1 cellular context compared by ENCODE assay signal in genomic region chr16:2028146-2028545, GRCh38.
TF ChIP-seq lines count a peak whose summit lies in the region.

No MANE protein-coding gene starts in this region.

TF ChIP-seq in SK-N-SH treated with all-trans-retinoic acid at 6 μM for 48 hours, 23 proteins besides CTCF, POLR2A, EP300 and RAD21 (continued from another document):
- TF ChIP-seq, protein P1, sequence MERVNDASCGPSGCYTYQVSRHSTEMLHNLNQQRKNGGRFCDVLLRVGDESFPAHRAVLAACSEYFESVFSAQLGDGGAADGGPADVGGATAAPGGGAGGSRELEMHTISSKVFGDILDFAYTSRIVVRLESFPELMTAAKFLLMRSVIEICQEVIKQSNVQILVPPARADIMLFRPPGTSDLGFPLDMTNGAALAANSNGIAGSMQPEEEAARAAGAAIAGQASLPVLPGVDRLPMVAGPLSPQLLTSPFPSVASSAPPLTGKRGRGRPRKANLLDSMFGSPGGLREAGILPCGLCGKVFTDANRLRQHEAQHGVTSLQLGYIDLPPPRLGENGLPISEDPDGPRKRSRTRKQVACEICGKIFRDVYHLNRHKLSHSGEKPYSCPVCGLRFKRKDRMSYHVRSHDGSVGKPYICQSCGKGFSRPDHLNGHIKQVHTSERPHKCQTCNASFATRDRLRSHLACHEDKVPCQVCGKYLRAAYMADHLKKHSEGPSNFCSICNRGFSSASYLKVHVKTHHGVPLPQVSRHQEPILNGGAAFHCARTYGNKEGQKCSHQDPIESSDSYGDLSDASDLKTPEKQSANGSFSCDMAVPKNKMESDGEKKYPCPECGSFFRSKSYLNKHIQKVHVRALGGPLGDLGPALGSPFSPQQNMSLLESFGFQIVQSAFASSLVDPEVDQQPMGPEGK (CRISPR knock-in tag; IDR thresholded peaks at IDR 0.05; ENCODE audit: borderline replicate concordance), result no peak
- TF ChIP-seq GLIS3 (CRISPR knock-in tag; IDR thresholded peaks at IDR 0.05) (no peak), ARNTL (CRISPR knock-in tag; IDR thresholded peaks at IDR 0.05; ENCODE audit: borderline replicate concordance, low read depth) (no peak), CSRNP3 (CRISPR knock-in tag; IDR thresholded peaks at IDR 0.05) (no peak), ZFP3 (CRISPR knock-in tag; IDR thresholded peaks at IDR 0.05) (no peak), ZNF70 (CRISPR knock-in tag; IDR thresholded peaks at IDR 0.05) (no peak), TCF4 (CRISPR knock-in tag; IDR thresholded peaks at IDR 0.05; ENCODE audit: borderline replicate concordance) (no peak), ZNF565 (CRISPR knock-in tag; conservative IDR thresholded peaks at IDR 0.05; ENCODE audit: low read depth) (no peak), ZNF8 (CRISPR knock-in tag; IDR thresholded peaks at IDR 0.05) (no peak)
- TF ChIP-seq, protein P2, sequence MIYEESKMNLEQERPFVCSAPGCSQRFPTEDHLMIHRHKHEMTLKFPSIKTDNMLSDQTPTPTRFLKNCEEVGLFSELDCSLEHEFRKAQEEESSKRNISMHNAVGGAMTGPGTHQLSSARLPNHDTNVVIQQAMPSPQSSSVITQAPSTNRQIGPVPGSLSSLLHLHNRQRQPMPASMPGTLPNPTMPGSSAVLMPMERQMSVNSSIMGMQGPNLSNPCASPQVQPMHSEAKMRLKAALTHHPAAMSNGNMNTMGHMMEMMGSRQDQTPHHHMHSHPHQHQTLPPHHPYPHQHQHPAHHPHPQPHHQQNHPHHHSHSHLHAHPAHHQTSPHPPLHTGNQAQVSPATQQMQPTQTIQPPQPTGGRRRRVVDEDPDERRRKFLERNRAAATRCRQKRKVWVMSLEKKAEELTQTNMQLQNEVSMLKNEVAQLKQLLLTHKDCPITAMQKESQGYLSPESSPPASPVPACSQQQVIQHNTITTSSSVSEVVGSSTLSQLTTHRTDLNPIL (CRISPR knock-in tag; IDR thresholded peaks at IDR 0.05; ENCODE audit: low read depth), result no peak
